Comparison of ENCODE assay signal across 29 cellular contexts in genomic region chr7:155984028-155984607, GRCh38.
"Had no signal": no experiment of that assay in that cellular context is flagged by ENCODE, and none has a peak within 500 bp of the region (broad histone marks: within the 10 kb centered on the region; RNA-seq: fewer than 3 reads in every experiment).

No MANE protein-coding gene starts in this region.

- H3K4me1 Mint-ChIP-seq: central memory CD8-positive, alpha-beta T cell; stimulated activated effector memory CD8-positive, alpha-beta T cell treated with anti-CD3 and anti-CD28 coated beads, Interleukin-12 subunit alpha, Interleukin-12 subunit beta, amount 100 ng/mL, for 72 hours had no signal

- H3K9me3 Mint-ChIP-seq: natural killer cell treated with Interleukin-12 subunit alpha and Interleukin-12 subunit beta and Interleukin-15 and Interleukin-18, amount 100 ng/mL, for 72 hours; stimulated activated effector memory CD8-positive, alpha-beta T cell treated with anti-CD3 and anti-CD28 coated beads, Interleukin-12 subunit alpha, Interleukin-12 subunit beta, amount 100 ng/mL, for 72 hours; stimulated activated naive CD8-positive, alpha-beta T cell treated with anti-CD3 and anti-CD28 coated beads, Interleukin-15, amount 100 ng/mL, for 72 hours; T-helper 1 cell treated with Interleukin-12 subunit alpha and Interleukin-12 subunit beta and Interleukin-4 antibody, amounts not matched to agents 30 μg/mL and 1 μg/mL, for 36 hours had no signal

- H3K4me1 ChIP-seq: breast epithelium, gastrocnemius medialis, left lung, lower lobe of right lung, right lobe of liver, tibial artery had no signal

- H3K36me3 ChIP-seq: breast epithelium, gastrocnemius medialis, left lung, lower lobe of right lung, right lobe of liver, tibial artery had no signal

- ATAC-seq: gastrocnemius medialis; left lung; lower lobe of right lung; mucosa of descending colon; natural killer cell treated with Interleukin-12 subunit alpha and Interleukin-12 subunit beta and Interleukin-15 and Interleukin-18, amount 100 ng/mL, for 72 hours; right lobe of liver; stimulated activated effector memory CD8-positive, alpha-beta T cell treated with anti-CD3 and anti-CD28 coated beads, Interleukin-12 subunit alpha, Interleukin-12 subunit beta, amount 100 ng/mL, for 72 hours; stimulated activated naive CD8-positive, alpha-beta T cell treated with anti-CD3 and anti-CD28 coated beads, Interleukin-15, amount 100 ng/mL, for 72 hours had no signal

- H3K27me3 ChIP-seq: gastrocnemius medialis, left lung, right lobe of liver, tibial artery had no signal

- DNase-seq: activated CD4-positive, alpha-beta T cell treated with anti-CD3 and anti-CD28 coated beads for 4 hours; activated CD4-positive, alpha-beta T cell treated with anti-CD3 and anti-CD28 coated beads, Interleukin-2, amount 50 U/mL, for 4 hours; activated gamma-delta T cell; activated naive CD4-positive, alpha-beta T cell treated with anti-CD3 and anti-CD28 coated beads, Interleukin-2, amount 50 U/mL, for 16 hours; activated T-cell treated with anti-CD3 and anti-CD28 coated beads, Interleukin-2, amount 50 U/mL, for 1 hour; amniotic stem cell; effector CD8-positive, alpha-beta T cell; erythroblast; gastrocnemius medialis; hippocampal formation; lower lobe of right lung; mesendoderm; mucosa of descending colon; stimulated activated CD4-positive, alpha-beta T cell treated with anti-CD3 and anti-CD28 coated beads, Interleukin-4, amount 100 ng/mL, for 24 hours; stimulated activated naive CD8-positive, alpha-beta T cell treated with anti-CD3 and anti-CD28 coated beads, Interleukin-15, amount 100 ng/mL, for 72 hours; SW 1271; T-helper 9 cell had no signal

- H3K27ac Mint-ChIP-seq: natural killer cell treated with Interleukin-12 subunit alpha and Interleukin-12 subunit beta and Interleukin-15 and Interleukin-18, amount 100 ng/mL, for 72 hours; progenitor cell of endocrine pancreas; stimulated activated effector memory CD8-positive, alpha-beta T cell treated with anti-CD3 and anti-CD28 coated beads, Interleukin-12 subunit alpha, Interleukin-12 subunit beta, amount 100 ng/mL, for 72 hours; stimulated activated naive CD8-positive, alpha-beta T cell treated with anti-CD3 and anti-CD28 coated beads, Interleukin-15, amount 100 ng/mL, for 72 hours; T-helper 1 cell treated with Interleukin-12 subunit alpha and Interleukin-12 subunit beta and Interleukin-4 antibody, amounts not matched to agents 30 μg/mL and 1 μg/mL, for 36 hours had no signal

- H3K4me3 Mint-ChIP-seq: central memory CD8-positive, alpha-beta T cell; natural killer cell treated with Interleukin-12 subunit alpha and Interleukin-12 subunit beta and Interleukin-15 and Interleukin-18, amount 100 ng/mL, for 72 hours; stimulated activated effector memory CD8-positive, alpha-beta T cell treated with anti-CD3 and anti-CD28 coated beads, Interleukin-12 subunit alpha, Interleukin-12 subunit beta, amount 100 ng/mL, for 72 hours; stimulated activated naive CD8-positive, alpha-beta T cell treated with anti-CD3 and anti-CD28 coated beads, Interleukin-15, amount 100 ng/mL, for 72 hours; T-helper 1 cell treated with Interleukin-12 subunit alpha and Interleukin-12 subunit beta and Interleukin-4 antibody, amounts not matched to agents 30 μg/mL and 1 μg/mL, for 36 hours had no signal

- H3K9me3 ChIP-seq: breast epithelium, gastrocnemius medialis, left lung, lower lobe of right lung, mucosa of descending colon, right lobe of liver, tibial artery had no signal

- H3K27ac ChIP-seq: breast epithelium, gastrocnemius medialis, left lung, lower lobe of right lung, right lobe of liver, SK-N-MC, skin epidermis, tibial artery, VCaP had no signal

- H3K36me3 Mint-ChIP-seq: natural killer cell treated with Interleukin-12 subunit alpha and Interleukin-12 subunit beta and Interleukin-15 and Interleukin-18, amount 100 ng/mL, for 72 hours; stimulated activated effector memory CD8-positive, alpha-beta T cell treated with anti-CD3 and anti-CD28 coated beads, Interleukin-12 subunit alpha, Interleukin-12 subunit beta, amount 100 ng/mL, for 72 hours had no signal

- H3K4me3 ChIP-seq: breast epithelium, gastrocnemius medialis, left lung, lower lobe of right lung, mucosa of descending colon, right lobe of liver, SK-N-MC, skin epidermis, tibial artery had no signal
